In the genomic region with DNA sequence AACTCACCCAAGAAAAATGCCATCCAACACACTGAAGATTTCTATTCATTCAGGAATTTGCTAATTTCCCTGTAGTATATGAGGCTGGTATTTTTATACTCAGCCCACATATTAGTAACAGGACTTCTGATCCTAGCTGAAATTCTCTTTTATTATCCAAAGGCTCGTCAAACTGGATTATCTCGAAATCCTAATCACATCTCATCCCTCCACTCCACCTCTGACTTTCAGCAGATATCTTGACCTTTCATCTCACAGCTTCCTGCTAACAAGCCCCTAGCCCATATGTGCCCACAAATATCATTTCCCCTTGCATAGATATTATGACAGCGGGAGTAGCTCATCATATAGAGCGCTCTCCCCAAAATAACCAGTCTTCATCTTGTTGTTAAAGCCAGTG, we compare ENCODE assay signal across 31 cellular contexts.
"Had no signal": no experiment of that assay in that cellular context is flagged by ENCODE, and none has a peak within 500 bp of the region (broad histone marks: within the 10 kb centered on the region; RNA-seq: fewer than 3 reads in every experiment).

No MANE protein-coding gene starts in this region.

- H3K4me1 Mint-ChIP-seq: activated B cell treated with CpG ODN at 0.5 μM for 24 hours; activated T-helper 17 cell treated with anti-CD3 and anti-CD28 coated beads, Interleukin-2, amount 50 U/mL, for 72 hours had no signal

- H3K9me3 Mint-ChIP-seq: activated B cell treated with CpG ODN at 0.5 μM for 24 hours; activated CD8-positive, alpha-beta T cell treated with anti-CD3 and anti-CD28 coated beads for 36 hours; activated T-cell treated with anti-CD3 and anti-CD28 coated beads, Interleukin-2, amount 50 U/mL, for 4 hours; activated T-helper 17 cell treated with anti-CD3 and anti-CD28 coated beads, Interleukin-2, amount 50 U/mL, for 72 hours; brain; endodermal cell; T-helper 2 cell treated with Interferon-gamma antibody and Interleukin-4, amounts not matched to agents 5 μg/mL and 100 μg/mL, for 36 hours had no signal

- H3K4me3 Mint-ChIP-seq: activated B cell treated with CpG ODN at 0.5 μM for 24 hours; activated CD8-positive, alpha-beta T cell treated with anti-CD3 and anti-CD28 coated beads for 36 hours; activated naive CD8-positive, alpha-beta T cell; activated T-cell treated with anti-CD3 and anti-CD28 coated beads, Interleukin-2, amount 50 U/mL, for 4 hours; activated T-helper 17 cell treated with anti-CD3 and anti-CD28 coated beads, Interleukin-2, amount 50 U/mL, for 72 hours; brain; endodermal cell; T-helper 17 cell; T-helper 2 cell treated with Interferon-gamma antibody and Interleukin-4, amounts not matched to agents 5 μg/mL and 100 μg/mL, for 36 hours had no signal

- H3K27ac Mint-ChIP-seq: activated B cell treated with CpG ODN at 0.5 μM for 24 hours; activated CD8-positive, alpha-beta T cell treated with anti-CD3 and anti-CD28 coated beads for 36 hours; activated naive CD8-positive, alpha-beta T cell; activated T-helper 17 cell treated with anti-CD3 and anti-CD28 coated beads, Interleukin-2, amount 50 U/mL, for 72 hours; endodermal cell; T-helper 17 cell; T-helper 2 cell treated with Interferon-gamma antibody and Interleukin-4, amounts not matched to agents 5 μg/mL and 100 μg/mL, for 36 hours had no signal

- H3K36me3 Mint-ChIP-seq: activated naive CD8-positive, alpha-beta T cell; brain had no signal

- ATAC-seq: activated CD4-positive, CD25-positive, alpha-beta regulatory T cell treated with anti-CD3 and anti-CD28 coated beads, Interleukin-2, amount 50 U/mL, for 24 hours; activated CD8-positive, alpha-beta T cell treated with anti-CD3 and anti-CD28 coated beads for 36 hours; activated T-cell treated with anti-CD3 and anti-CD28 coated beads, Interleukin-2, amount 50 U/mL, for 4 hours; activated T-helper 17 cell treated with anti-CD3 and anti-CD28 coated beads, Interleukin-2, amount 50 U/mL, for 72 hours; gastroesophageal sphincter; heart right ventricle; T-helper 17 cell had no signal

- DNase-seq: activated B cell treated with CpG ODN at 0.5 μM for 24 hours; activated CD4-positive, alpha-beta T cell treated with anti-CD3 and anti-CD28 coated beads for 48 hours; activated CD4-positive, alpha-beta T cell treated with anti-CD3 and anti-CD28 coated beads, Interleukin-2, amount 50 U/mL, for 1 hour; activated CD4-positive, alpha-beta T cell treated with anti-CD3 and anti-CD28 coated beads, Interleukin-2, amount 50 U/mL, for 48 hours; activated CD8-positive, alpha-beta memory T cell treated with anti-CD3 and anti-CD28 coated beads for 24 hours; activated CD8-positive, alpha-beta T cell treated with anti-CD3 and anti-CD28 coated beads for 36 hours; activated effector memory CD4-positive, alpha-beta T cell treated with Interleukin-2 at 50 U/mL for 16 hours; activated gamma-delta T cell treated with Interleukin-2 at 50 U/mL for 16 hours; activated naive CD4-positive, alpha-beta T cell treated with anti-CD3 and anti-CD28 coated beads, Interleukin-2, amount 50 U/mL, for 16 hours; activated naive CD4-positive, alpha-beta T cell treated with Interleukin-2 at 50 U/mL for 16 hours; activated T-cell treated with anti-CD3 and anti-CD28 coated beads, Interleukin-2, amount 50 U/mL, for 4 hours; amygdala; aorta; central memory CD4-positive, alpha-beta T cell; cerebellar nuclear complex; colonic mucosa; effector CD8-positive, alpha-beta T cell; endodermal cell; erythroblast; esophagus squamous epithelium; foreskin melanocyte; heart right ventricle; T-helper 17 cell; T1000; WERI-Rb-1 had no signal

- H3K27me3 Mint-ChIP-seq: activated B cell treated with CpG ODN at 0.5 μM for 24 hours, brain had no signal
